In the genomic region with DNA sequence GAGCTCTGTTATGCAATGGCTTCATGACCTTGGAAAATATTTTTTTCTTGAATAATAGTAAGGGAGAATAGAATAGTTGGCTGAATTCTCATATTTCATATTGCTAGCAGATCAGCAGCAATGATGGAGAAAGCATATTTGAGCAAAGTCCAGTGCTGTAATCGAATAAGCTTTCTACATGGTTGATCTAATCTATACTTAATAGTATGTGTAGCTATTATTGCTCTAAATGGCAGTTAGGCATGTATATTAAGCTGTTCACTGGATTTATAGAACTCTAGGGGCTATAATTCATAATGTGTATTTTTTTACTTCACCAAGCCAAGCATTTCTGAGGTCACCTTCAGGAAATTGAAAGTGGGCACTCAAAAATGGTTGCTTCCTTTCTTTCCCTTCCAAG, we compare ENCODE assay signal across 2 cellular contexts.
A peak's percentile ranks its signal among the peaks of the same experiment; 100 is the strongest.
TF ChIP-seq lines count a peak whose summit lies in the region.

No MANE protein-coding gene starts in this region.

TF ChIP-seq in SK-N-SH, 30 proteins besides CTCF, POLR2A, EP300 and RAD21:
- no peak for TF ChIP-seq MXI1 (IDR thresholded peaks at IDR 0.05; ENCODE audit: low read depth, low read length)
- TF ChIP-seq RFX5 (IDR thresholded peaks at IDR 0.05; ENCODE audit: low read length): no peak
- TF ChIP-seq GATA2 (CRISPR knock-in tag; IDR thresholded peaks at IDR 0.05): peak; percentile 50; the same call in 1 of the 2 replicates

TF ChIP-seq in K562, 482 proteins besides CTCF, POLR2A, EP300 and RAD21:
- TF ChIP-seq TCFL5 (CRISPR knock-in tag; conservative IDR thresholded peaks at IDR 0.05) (no peak), RFX7 (CRISPR knock-in tag; IDR thresholded peaks at IDR 0.05) (no peak), PRDM10 (IDR thresholded peaks at IDR 0.05; ENCODE audit: partially characterized antibody) (peak; percentile 15), TEAD2 (tag; IDR thresholded peaks at IDR 0.05) (no peak), CEBPB (tag; IDR thresholded peaks at IDR 0.05) (0 out of 2 replicates have a peak, but pooled peaks have one; percentile 11), ZKSCAN8 (CRISPR knock-in tag; IDR thresholded peaks at IDR 0.05) (no peak), ZNF197 (CRISPR knock-in tag; IDR thresholded peaks at IDR 0.05; ENCODE audit: low read depth) (no peak), FOXA3 (CRISPR knock-in tag; conservative IDR thresholded peaks at IDR 0.05 in 1 of 2, IDR thresholded peaks at IDR 0.05 in 1 of 2) (no peak), NFE2L1 (tag; IDR thresholded peaks at IDR 0.05; ENCODE audit: borderline replicate concordance, low read depth) (no peak), SP2 (IDR thresholded peaks at IDR 0.05; ENCODE audit: extremely low read depth, low read depth, low read length, poor library complexity, severe bottlenecking) (no peak), YBX1 (IDR thresholded peaks at IDR 0.05) (no peak), EHMT2 (IDR thresholded peaks at IDR 0.05) (no peak)
